38 cellular contexts compared by ENCODE assay signal in genomic region chr7:111383133-111383532, GRCh38.
"Had no signal": no experiment of that assay in that cellular context is flagged by ENCODE, and none has a peak within 500 bp of the region (broad histone marks: within the 10 kb centered on the region; RNA-seq: fewer than 3 reads in every experiment).

No MANE protein-coding gene starts in this region.

- H3K36me3 ChIP-seq: adrenal gland, ascending aorta, esophagus squamous epithelium, WERI-Rb-1 had no signal

- H3K36me3 Mint-ChIP-seq: activated CD8-positive, alpha-beta memory T cell treated with anti-CD3 and anti-CD28 coated beads, Interleukin-2, amount 10 ng/mL, durations not matched to agents 7 days and 5 days; brain had no signal

- H3K4me1 ChIP-seq: ascending aorta had no signal

- H3K27me3 Mint-ChIP-seq: activated B cell treated with CpG ODN at 0.5 μM for 24 hours; activated CD8-positive, alpha-beta memory T cell treated with anti-CD3 and anti-CD28 coated beads, Interleukin-2, amount 10 ng/mL, durations not matched to agents 7 days and 5 days; activated naive CD4-positive, alpha-beta T cell treated with anti-CD3 and anti-CD28 coated beads, Interleukin-2, amount 50 U/mL, for 24 hours; activated naive CD8-positive, alpha-beta T cell treated with anti-CD3 and anti-CD28 coated beads for 36 hours; activated naive CD8-positive, alpha-beta T cell treated with anti-CD3 and anti-CD28 coated beads, Interleukin-2, amount 50 U/mL, for 24 hours; T-helper 17 cell had no signal

- FAIRE-seq: colon, endometrium, endothelial cell of umbilical vein, frontal cortex had no signal

- H3K4me3 Mint-ChIP-seq: activated B cell treated with CpG ODN at 0.5 μM for 24 hours; activated CD8-positive, alpha-beta memory T cell treated with anti-CD3 and anti-CD28 coated beads, Interleukin-2, amount 10 ng/mL, durations not matched to agents 7 days and 5 days; activated CD8-positive, alpha-beta T cell treated with anti-CD3 and anti-CD28 coated beads, Interleukin-2, amount 10 ng/mL, durations not matched to agents 7 days and 5 days; activated naive CD4-positive, alpha-beta T cell treated with anti-CD3 and anti-CD28 coated beads for 36 hours; activated naive CD4-positive, alpha-beta T cell treated with anti-CD3 and anti-CD28 coated beads, Interleukin-2, amount 50 U/mL, for 24 hours; activated naive CD8-positive, alpha-beta T cell treated with anti-CD3 and anti-CD28 coated beads for 36 hours; activated naive CD8-positive, alpha-beta T cell treated with anti-CD3 and anti-CD28 coated beads, Interleukin-2, amount 50 U/mL, for 24 hours; activated T-helper 1 cell treated with anti-CD3 and anti-CD28 coated beads, Interleukin-12 subunit alpha, Interleukin-12 subunit beta, Interleukin-2, Interleukin-4 antibody, amounts not matched to agents 30 ng/mL and 10 ng/mL and 1 ng/mL, durations not matched to agents 14 hours and 24 hours and 36 hours; brain; T-helper 17 cell; T-helper 2 cell treated with Interferon-gamma antibody and Interleukin-4, amounts not matched to agents 5 μg/mL and 100 μg/mL, for 36 hours had no signal

- ATAC-seq: activated CD4-positive, CD25-positive, alpha-beta regulatory T cell treated with anti-CD3 and anti-CD28 coated beads, Interleukin-2, amount 50 U/mL, for 24 hours; activated CD8-positive, alpha-beta memory T cell treated with anti-CD3 and anti-CD28 coated beads, Interleukin-2, amount 10 ng/mL, durations not matched to agents 7 days and 5 days; activated CD8-positive, alpha-beta T cell treated with anti-CD3 and anti-CD28 coated beads, Interleukin-2, amount 10 ng/mL, durations not matched to agents 7 days and 5 days; activated naive CD8-positive, alpha-beta T cell treated with anti-CD3 and anti-CD28 coated beads, Interleukin-2, amount 50 U/mL, for 24 hours; T-helper 17 cell had no signal

- H3K9me3 Mint-ChIP-seq: activated B cell treated with CpG ODN at 0.5 μM for 24 hours; activated naive CD4-positive, alpha-beta T cell treated with anti-CD3 and anti-CD28 coated beads for 36 hours; activated naive CD4-positive, alpha-beta T cell treated with anti-CD3 and anti-CD28 coated beads, Interleukin-2, amount 50 U/mL, for 24 hours; activated naive CD8-positive, alpha-beta T cell treated with anti-CD3 and anti-CD28 coated beads for 36 hours; activated T-helper 1 cell treated with anti-CD3 and anti-CD28 coated beads, Interleukin-12 subunit alpha, Interleukin-12 subunit beta, Interleukin-2, Interleukin-4 antibody, amounts not matched to agents 30 ng/mL and 10 ng/mL and 1 ng/mL, durations not matched to agents 14 hours and 24 hours and 36 hours; activated T-helper 2 cell treated with anti-CD3 and anti-CD28 coated beads, Interferon-gamma antibody, Interleukin-2, Interleukin-4, amounts not matched to agents 10 μg/mL and 5 μg/mL and 100 μg/mL, durations not matched to agents 14 hours and 24 hours and 36 hours; T-helper 2 cell treated with Interferon-gamma antibody and Interleukin-4, amounts not matched to agents 5 μg/mL and 100 μg/mL, for 36 hours had no signal

- H3K27ac ChIP-seq: ascending aorta, esophagus squamous epithelium, WERI-Rb-1 had no signal

- H3K4me3 ChIP-seq: adrenal gland, ascending aorta, esophagus squamous epithelium had no signal

- H3K9me3 ChIP-seq: adrenal gland, ascending aorta, esophagus squamous epithelium had no signal

- H3K27ac Mint-ChIP-seq: activated B cell treated with CpG ODN at 0.5 μM for 24 hours; activated CD8-positive, alpha-beta memory T cell treated with anti-CD3 and anti-CD28 coated beads, Interleukin-2, amount 10 ng/mL, durations not matched to agents 7 days and 5 days; activated CD8-positive, alpha-beta T cell treated with anti-CD3 and anti-CD28 coated beads, Interleukin-2, amount 10 ng/mL, durations not matched to agents 7 days and 5 days; activated naive CD4-positive, alpha-beta T cell treated with anti-CD3 and anti-CD28 coated beads for 36 hours; activated naive CD4-positive, alpha-beta T cell treated with anti-CD3 and anti-CD28 coated beads, Interleukin-2, amount 50 U/mL, for 24 hours; activated naive CD8-positive, alpha-beta T cell treated with anti-CD3 and anti-CD28 coated beads for 36 hours; activated naive CD8-positive, alpha-beta T cell treated with anti-CD3 and anti-CD28 coated beads, Interleukin-2, amount 50 U/mL, for 24 hours; activated T-helper 1 cell treated with anti-CD3 and anti-CD28 coated beads, Interleukin-12 subunit alpha, Interleukin-12 subunit beta, Interleukin-2, Interleukin-4 antibody, amounts not matched to agents 30 ng/mL and 10 ng/mL and 1 ng/mL, durations not matched to agents 14 hours and 24 hours and 36 hours; activated T-helper 2 cell treated with anti-CD3 and anti-CD28 coated beads, Interferon-gamma antibody, Interleukin-2, Interleukin-4, amounts not matched to agents 10 μg/mL and 5 μg/mL and 100 μg/mL, durations not matched to agents 14 hours and 24 hours and 36 hours; brain; T-helper 17 cell; T-helper 2 cell treated with Interferon-gamma antibody and Interleukin-4, amounts not matched to agents 5 μg/mL and 100 μg/mL, for 36 hours had no signal

- H3K4me1 Mint-ChIP-seq: activated CD8-positive, alpha-beta memory T cell treated with anti-CD3 and anti-CD28 coated beads, Interleukin-2, amount 10 ng/mL, durations not matched to agents 7 days and 5 days; activated naive CD4-positive, alpha-beta T cell treated with anti-CD3 and anti-CD28 coated beads, Interleukin-2, amount 50 U/mL, for 24 hours; activated naive CD8-positive, alpha-beta T cell treated with anti-CD3 and anti-CD28 coated beads, Interleukin-2, amount 50 U/mL, for 24 hours; brain had no signal

- DNase-seq: activated B cell treated with CpG ODN at 0.5 μM for 24 hours; activated CD4-positive, alpha-beta T cell treated with anti-CD3 and anti-CD28 coated beads for 48 hours; activated CD4-positive, alpha-beta T cell treated with anti-CD3 and anti-CD28 coated beads, Interleukin-2, amount 50 U/mL, for 1 hour; activated CD4-positive, alpha-beta T cell treated with anti-CD3 and anti-CD28 coated beads, Interleukin-2, amount 50 U/mL, for 48 hours; activated CD8-positive, alpha-beta memory T cell treated with anti-CD3 and anti-CD28 coated beads, Interleukin-2, amount 10 ng/mL, durations not matched to agents 7 days and 5 days; activated CD8-positive, alpha-beta memory T cell treated with anti-CD3 and anti-CD28 coated beads, Interleukin-2, amount 50 U/mL, for 4 hours; activated CD8-positive, alpha-beta T cell treated with anti-CD3 and anti-CD28 coated beads, Interleukin-2, amount 10 ng/mL, durations not matched to agents 7 days and 5 days; activated effector memory CD4-positive, alpha-beta T cell treated with anti-CD3 and anti-CD28 coated beads, Interleukin-2, amount 50 U/mL, for 16 hours; activated naive CD4-positive, alpha-beta T cell treated with anti-CD3 and anti-CD28 coated beads for 36 hours; activated naive CD8-positive, alpha-beta T cell treated with anti-CD3 and anti-CD28 coated beads for 36 hours; activated naive CD8-positive, alpha-beta T cell treated with anti-CD3 and anti-CD28 coated beads, Interleukin-2, amount 50 U/mL, for 24 hours; activated T-cell treated with anti-CD3 and anti-CD28 coated beads, Interleukin-2, amount 50 U/mL, for 1 hour; activated T-cell treated with anti-CD3 and anti-CD28 coated beads, Interleukin-2, amount 50 U/mL, for 48 hours; adrenal gland; amygdala; caudate nucleus; cortex of kidney; dermis blood vessel endothelial cell; effector CD4-positive, alpha-beta T cell; erythroblast; esophagus squamous epithelium; head of caudate nucleus; hippocampal formation; T-helper 1 cell; T-helper 17 cell; T1000; WERI-Rb-1 had no signal

- H3K27me3 ChIP-seq: adrenal gland, ascending aorta, esophagus squamous epithelium had no signal
